ENCODE assay signal across 27 cellular contexts in the genomic region with DNA sequence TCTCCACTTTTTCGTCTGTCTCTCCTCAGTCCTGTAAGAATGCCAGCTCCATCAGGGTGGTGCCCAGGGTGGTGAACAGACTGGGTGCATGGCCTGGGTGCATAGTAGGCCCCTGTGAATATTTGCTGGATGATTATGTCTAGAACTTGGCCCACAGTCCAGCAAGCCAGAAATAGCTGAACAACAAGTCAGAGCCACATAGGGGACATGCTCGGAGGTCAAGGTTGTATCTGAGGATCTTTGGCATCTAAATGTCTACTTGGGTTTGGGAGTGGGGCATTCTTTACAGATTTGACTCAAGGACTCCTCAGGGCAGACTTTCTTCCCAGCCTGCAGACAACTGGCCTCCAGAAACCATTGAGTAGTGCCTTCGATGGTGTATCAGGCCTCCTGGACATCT. TPM values are rescaled to one million over a fixed set of nuclear protein-coding genes. Genes with fewer than 3 reads are reported as not detected.
"Had no signal": no experiment of that assay in that cellular context is flagged by ENCODE, and none has a peak within 500 bp of the region (broad histone marks: within the 10 kb centered on the region; RNA-seq: fewer than 3 reads in every experiment).

No MANE protein-coding gene starts in this region.

- H3K27me3 ChIP-seq: testis, thyroid gland, tibial nerve, transverse colon, upper lobe of left lung, upper lobe of right lung, uterus, vagina had no signal

- DNase-seq: stimulated activated CD4-positive, alpha-beta T cell treated with anti-CD3 and anti-CD28 coated beads, Interleukin-2, amount 100 ng/mL, for 48 hours; stimulated activated CD4-positive, alpha-beta T cell treated with anti-CD3 and anti-CD28 coated beads, Interleukin-4, amount 100 ng/mL, for 1 hour; stimulated activated CD4-positive, alpha-beta T cell treated with anti-CD3 and anti-CD28 coated beads, Interleukin-4, amount 100 ng/mL, for 24 hours; stimulated activated CD4-positive, alpha-beta T cell treated with anti-CD3 and anti-CD28 coated beads, Interleukin-4, amount 100 ng/mL, for 4 hours; stimulated activated CD8-positive, alpha-beta memory T cell treated with anti-CD3 and anti-CD28 coated beads, Interleukin-4, amount 100 ng/mL, for 48 hours; stimulated activated naive B cell treated with anti-CD40 and anti-IgM and Interleukin-4, amounts not matched to agents 10 μg/mL and 1 μg/mL and 100 μg/mL, for 72 hours; stimulated activated naive CD4-positive, alpha-beta T cell; stimulated activated naive CD4-positive, alpha-beta T cell treated with Interleukin-2 at 50 U/mL for 16 hours; stimulated activated naive CD8-positive, alpha-beta T cell treated with anti-CD3 and anti-CD28 coated beads, Interleukin-15, amount 100 ng/mL, for 72 hours; stimulated activated naive CD8-positive, alpha-beta T cell treated with anti-CD3 and anti-CD28 coated beads, Interleukin-15, Interleukin-2, amounts not matched to agents 100 U/mL and 50 U/mL, for 24 hours; stomach; substantia nigra; testis; thyroid gland; tibial artery; transverse colon; upper lobe of left lung; upper lobe of right lung; uterus had no signal

- H3K4me3 ChIP-seq: stomach, suprapubic skin, testis, thoracic aorta, thyroid gland, tibial artery, tibial nerve, transverse colon, upper lobe of left lung, upper lobe of right lung, uterus, vagina had no signal

- H3K4me1 ChIP-seq: stomach, suprapubic skin, testis, thyroid gland, tibial artery, tibial nerve, transverse colon, upper lobe of left lung, upper lobe of right lung, uterus, vagina had no signal

- H3K9me3 ChIP-seq: stomach, suprapubic skin, testis, thoracic aorta, thyroid gland, tibial artery, tibial nerve, transverse colon, upper lobe of left lung, upper lobe of right lung, uterus, vagina had no signal

- H3K27ac ChIP-seq: stomach, suprapubic skin, testis, thoracic aorta, thyroid gland, tibial artery, tibial nerve, transverse colon, upper lobe of left lung, upper lobe of right lung, uterus, vagina had no signal

- H3K36me3 ChIP-seq: stomach, suprapubic skin, thoracic aorta, thyroid gland, tibial artery, tibial nerve, transverse colon, upper lobe of left lung, upper lobe of right lung, uterus, vagina had no signal

RNA-seq across cellular contexts. Expression of gene BPIFA3, which starts 18.1 kb away (rescaled TPM):
- total RNA-seq: stomach, subcutaneous adipose tissue, suprapubic skin, temporal lobe, thoracic aorta, thyroid gland, tibial nerve, transverse colon, upper lobe of left lung, upper lobe of right lung, ureter, urinary bladder, uterus, vagina had no signal
- polyA plus RNA-seq: stomach, urinary bladder had no signal

RNA-seq across cellular contexts. Expression of gene BPIFA2, which starts 31.1 kb away (rescaled TPM):
- total RNA-seq: stomach, subcutaneous adipose tissue, suprapubic skin, temporal lobe, thoracic aorta, thyroid gland, transverse colon, upper lobe of left lung, upper lobe of right lung, ureter, urinary bladder, uterus, vagina had no signal
- polyA plus RNA-seq: stomach, urinary bladder had no signal

RNA-seq across cellular contexts. Expression of gene BPIFA1, which starts 36.8 kb away (rescaled TPM):
- total RNA-seq: subcutaneous adipose tissue, suprapubic skin, temporal lobe, testis, thoracic aorta, thyroid gland, tibial nerve, transverse colon, upper lobe of right lung, ureter, urinary bladder, uterus, vagina had no signal
- polyA plus RNA-seq: stomach, urinary bladder had no signal
